In genomic region chr6:13147396-13148181, GRCh38 we compare ENCODE assay signal across 18 cellular contexts.
"Had no signal": no experiment of that assay in that cellular context is flagged by ENCODE, and none has a peak within 500 bp of the region (broad histone marks: within the 10 kb centered on the region; RNA-seq: fewer than 3 reads in every experiment).

No MANE protein-coding gene starts in this region.

- H3K4me1 Mint-ChIP-seq: activated naive CD4-positive, alpha-beta T cell treated with anti-CD3 and anti-CD28 coated beads, Interleukin-2, amount 10 ng/mL, durations not matched to agents 7 days and 5 days; central memory CD8-positive, alpha-beta T cell had no signal

- H3K27ac Mint-ChIP-seq: activated CD8-positive, alpha-beta T cell treated with anti-CD3 and anti-CD28 coated beads, Interleukin-2, amount 10 ng/mL, durations not matched to agents 7 days and 5 days; activated naive CD4-positive, alpha-beta T cell treated with anti-CD3 and anti-CD28 coated beads, Interleukin-2, amount 10 ng/mL, durations not matched to agents 7 days and 5 days; activated T-cell treated with anti-CD3 and anti-CD28 coated beads, Interleukin-2, amount 50 U/mL, for 24 hours; stimulated activated naive B cell treated with anti-CD40 and anti-IgM and Interleukin-4, amounts not matched to agents 10 μg/mL and 1 μg/mL and 100 μg/mL, for 72 hours had no signal

- H3K9me3 Mint-ChIP-seq: activated naive CD4-positive, alpha-beta T cell treated with anti-CD3 and anti-CD28 coated beads, Interleukin-2, amount 10 ng/mL, durations not matched to agents 7 days and 5 days; activated T-cell treated with anti-CD3 and anti-CD28 coated beads, Interleukin-2, amount 50 U/mL, for 24 hours; central memory CD8-positive, alpha-beta T cell; stimulated activated naive B cell treated with anti-CD40 and anti-IgM and Interleukin-4, amounts not matched to agents 10 μg/mL and 1 μg/mL and 100 μg/mL, for 72 hours had no signal

- DNase-seq: activated CD4-positive, alpha-beta T cell treated with anti-CD3 and anti-CD28 coated beads for 48 hours; activated CD4-positive, CD25-positive, alpha-beta regulatory T cell; activated CD8-positive, alpha-beta T cell treated with anti-CD3 and anti-CD28 coated beads, Interleukin-2, amount 10 ng/mL, durations not matched to agents 7 days and 5 days; activated naive CD4-positive, alpha-beta T cell treated with anti-CD3 and anti-CD28 coated beads, Interleukin-2, amount 10 ng/mL, durations not matched to agents 7 days and 5 days; activated T-cell treated with anti-CD3 and anti-CD28 coated beads, Interleukin-2, amount 50 U/mL, for 24 hours; aorta; colonic mucosa; gastrocnemius medialis; heart left ventricle; kidney; left ventricle myocardium inferior; mammary epithelial cell; midbrain; ovary; right lobe of liver; stimulated activated naive B cell treated with anti-CD40 and anti-IgM and Interleukin-4, amounts not matched to agents 10 μg/mL and 1 μg/mL and 100 μg/mL, for 72 hours; T1000 had no signal

- H3K4me3 ChIP-seq: colonic mucosa, gastrocnemius medialis, heart left ventricle, left ventricle myocardium inferior, ovary, right lobe of liver had no signal

- H3K4me1 ChIP-seq: colonic mucosa, gastrocnemius medialis, right lobe of liver had no signal

- H3K9me3 ChIP-seq: colonic mucosa, gastrocnemius medialis, heart left ventricle, left ventricle myocardium inferior, ovary, right lobe of liver had no signal

- H3K27me3 Mint-ChIP-seq: activated naive CD4-positive, alpha-beta T cell treated with anti-CD3 and anti-CD28 coated beads, Interleukin-2, amount 10 ng/mL, durations not matched to agents 7 days and 5 days; stimulated activated naive B cell treated with anti-CD40 and anti-IgM and Interleukin-4, amounts not matched to agents 10 μg/mL and 1 μg/mL and 100 μg/mL, for 72 hours had no signal

- H3K36me3 Mint-ChIP-seq: activated naive CD4-positive, alpha-beta T cell treated with anti-CD3 and anti-CD28 coated beads, Interleukin-2, amount 10 ng/mL, durations not matched to agents 7 days and 5 days; stimulated activated naive B cell treated with anti-CD40 and anti-IgM and Interleukin-4, amounts not matched to agents 10 μg/mL and 1 μg/mL and 100 μg/mL, for 72 hours had no signal

- H3K27me3 ChIP-seq: colonic mucosa, gastrocnemius medialis, heart left ventricle, ovary, right lobe of liver had no signal

- H3K4me3 Mint-ChIP-seq: activated CD8-positive, alpha-beta T cell treated with anti-CD3 and anti-CD28 coated beads, Interleukin-2, amount 10 ng/mL, durations not matched to agents 7 days and 5 days; activated naive CD4-positive, alpha-beta T cell treated with anti-CD3 and anti-CD28 coated beads, Interleukin-2, amount 10 ng/mL, durations not matched to agents 7 days and 5 days; activated T-cell treated with anti-CD3 and anti-CD28 coated beads, Interleukin-2, amount 50 U/mL, for 24 hours; central memory CD8-positive, alpha-beta T cell; stimulated activated naive B cell treated with anti-CD40 and anti-IgM and Interleukin-4, amounts not matched to agents 10 μg/mL and 1 μg/mL and 100 μg/mL, for 72 hours had no signal

- H3K36me3 ChIP-seq: colonic mucosa, gastrocnemius medialis, heart left ventricle, left ventricle myocardium inferior, ovary, right lobe of liver had no signal

- H3K27ac ChIP-seq: colonic mucosa, gastrocnemius medialis, heart left ventricle, left ventricle myocardium inferior, ovary, right lobe of liver had no signal

- ATAC-seq: activated CD8-positive, alpha-beta T cell treated with anti-CD3 and anti-CD28 coated beads, Interleukin-2, amount 10 ng/mL, durations not matched to agents 7 days and 5 days; gastrocnemius medialis; heart left ventricle; right lobe of liver; stimulated activated naive B cell treated with anti-CD40 and anti-IgM and Interleukin-4, amounts not matched to agents 10 μg/mL and 1 μg/mL and 100 μg/mL, for 72 hours had no signal
